11 cellular contexts compared by ENCODE assay signal in the genomic region with DNA sequence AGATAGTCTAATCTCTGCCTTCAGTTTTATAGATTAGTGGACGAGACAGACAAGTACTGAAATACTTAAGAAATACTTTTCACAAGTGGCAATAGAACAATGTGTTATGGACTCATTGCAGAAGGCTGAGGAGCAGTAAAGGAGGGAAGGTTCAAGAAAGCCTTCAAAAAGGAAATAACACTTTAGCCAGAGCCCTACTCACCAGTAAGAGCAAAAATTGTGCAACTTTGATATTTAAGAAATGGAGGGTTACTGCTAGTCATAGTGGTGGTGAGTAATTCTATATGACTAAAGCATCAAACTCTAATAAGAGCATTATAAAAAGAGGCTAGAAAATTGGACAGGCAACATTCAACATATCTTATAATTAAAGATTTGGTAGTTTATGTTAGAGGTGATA. TPM values are rescaled to one million over a fixed set of nuclear protein-coding genes. Genes with fewer than 3 reads are reported as not detected.
A peak's percentile ranks its signal among the peaks of the same experiment; 100 is the strongest.
DNase-seq lines count a peak whose midpoint lies in the region; ATAC-seq and TF ChIP-seq lines count a peak whose summit lies in the region.
"Had no signal": no experiment of that assay in that cellular context is flagged by ENCODE, and none has a peak within 500 bp of the region (broad histone marks: within the 10 kb centered on the region; RNA-seq: fewer than 3 reads in every experiment).

No MANE protein-coding gene starts in this region.

- H3K27ac Mint-ChIP-seq in endothelial cell (ENCODE audit: unreplicated experiment): peak overlapping the region; percentile 48
- peak overlapping the region; percentile 61 to 97 for H3K27ac Mint-ChIP-seq in natural killer cell treated with Interleukin-12 subunit alpha and Interleukin-12 subunit beta and Interleukin-15 and Interleukin-18, amount 100 ng/mL, for 72 hours

- no peaks in the 10 kb centered on the region for H3K9me3 Mint-ChIP-seq in endothelial cell (ENCODE audit: unreplicated experiment)
- no peaks in the 10 kb centered on the region for H3K9me3 Mint-ChIP-seq in natural killer cell treated with Interleukin-12 subunit alpha and Interleukin-12 subunit beta and Interleukin-15 and Interleukin-18, amount 100 ng/mL, for 72 hours

- H3K27me3 ChIP-seq in WERI-Rb-1 (ENCODE audit: insufficient read depth, low read depth, severe bottlenecking): no peaks in the 10 kb centered on the region
- H3K27me3 ChIP-seq: right atrium auricular region, transverse colon had no signal

- H3K27me3 Mint-ChIP-seq in endothelial cell (ENCODE audit: unreplicated experiment): peaks cover 4% of the 10 kb centered on the region
- H3K27me3 Mint-ChIP-seq in natural killer cell treated with Interleukin-12 subunit alpha and Interleukin-12 subunit beta and Interleukin-15 and Interleukin-18, amount 100 ng/mL, for 72 hours: no peaks in the 10 kb centered on the region

- no peak overlapping the region for H3K27ac ChIP-seq in WERI-Rb-1
- H3K27ac ChIP-seq: right atrium auricular region, transverse colon had no signal

- peak; percentile 68 for DNase-seq in CD1c-positive myeloid dendritic cell (ENCODE audit: extremely low spot score)
- DNase-seq in NCI-H460 (ENCODE audit: extremely low read depth, low read depth): peak; percentile 29
- DNase-seq in endothelial cell (ENCODE audit: low spot score): no peak
- DNase-seq in natural killer cell treated with Interleukin-12 subunit alpha and Interleukin-12 subunit beta and Interleukin-15 and Interleukin-18, amount 100 ng/mL, for 72 hours (ENCODE audit: low spot score): peak; percentile 69
- DNase-seq in WERI-Rb-1: no peak
- DNase-seq: transverse colon had no signal

- peaks cover 4% of the 10 kb centered on the region; the same call in 1 of the 2 replicates for H3K36me3 ChIP-seq in WERI-Rb-1
- H3K36me3 ChIP-seq: right atrium auricular region, transverse colon had no signal

- no peaks in the 10 kb centered on the region for H3K36me3 Mint-ChIP-seq in endothelial cell (ENCODE audit: low read depth, unreplicated experiment)
- no peaks in the 10 kb centered on the region for H3K36me3 Mint-ChIP-seq in natural killer cell treated with Interleukin-12 subunit alpha and Interleukin-12 subunit beta and Interleukin-15 and Interleukin-18, amount 100 ng/mL, for 72 hours

- no peaks in the 10 kb centered on the region for H3K9me3 ChIP-seq in WERI-Rb-1 (ENCODE audit: severe bottlenecking)
- H3K9me3 ChIP-seq: right atrium auricular region, transverse colon had no signal

- TF ChIP-seq CTCF in endothelial cell (IDR thresholded peaks at IDR 0.05; ENCODE audit: unreplicated experiment): no peak
- TF ChIP-seq CTCF in WERI-Rb-1 (IDR thresholded peaks at IDR 0.05; ENCODE audit: low read depth, low read length): no peak

- peak; percentile 83 to 94 for ATAC-seq in natural killer cell treated with Interleukin-12 subunit alpha and Interleukin-12 subunit beta and Interleukin-15 and Interleukin-18, amount 100 ng/mL, for 72 hours
- no peak for ATAC-seq in GM21576 (IDR thresholded peaks at IDR 0.05; ENCODE audit: unreplicated experiment)
- ATAC-seq in GM21390 (IDR thresholded peaks at IDR 0.05; ENCODE audit: unreplicated experiment): no peak
- no peak for ATAC-seq in HG02623 (IDR thresholded peaks at IDR 0.05; ENCODE audit: unreplicated experiment)
- ATAC-seq: Right ventricle myocardium inferior had no signal

- H3K4me3 Mint-ChIP-seq in endothelial cell (ENCODE audit: unreplicated experiment): no peak overlapping the region
- peak overlapping the region; percentile 59 for H3K4me3 Mint-ChIP-seq in natural killer cell treated with Interleukin-12 subunit alpha and Interleukin-12 subunit beta and Interleukin-15 and Interleukin-18, amount 100 ng/mL, for 72 hours

- no peak overlapping the region for H3K4me3 ChIP-seq in WERI-Rb-1 (ENCODE audit: low read depth, low read length)
- H3K4me3 ChIP-seq: right atrium auricular region, transverse colon had no signal

- peaks cover 31% of the 10 kb centered on the region for H3K4me1 Mint-ChIP-seq in endothelial cell (ENCODE audit: unreplicated experiment)
- peaks cover 55 to 71% of the 10 kb centered on the region in 2 donors for H3K4me1 Mint-ChIP-seq in natural killer cell treated with Interleukin-12 subunit alpha and Interleukin-12 subunit beta and Interleukin-15 and Interleukin-18, amount 100 ng/mL, for 72 hours (ENCODE audit: low read depth in 2 of 2)

RNA-seq across cellular contexts. Expression of a gene that starts 28.8 kb away (rescaled TPM):
- total RNA-seq in NCI-H460 (2014; rRNA removed; shearing (Covaris generic)): 76.3 and 92.7 TPM in 2 replicates
- polyA plus RNA-seq in NCI-H460 (2014; cell fraction: nucleus; rRNA removed): 47.0 and 47.4 TPM in 2 replicates
- total RNA-seq in endothelial cell (ENCODE audit: unreplicated experiment): 186 TPM
- total RNA-seq in natural killer cell treated with Interleukin-12 subunit alpha and Interleukin-12 subunit beta and Interleukin-15 and Interleukin-18, amount 100 ng/mL, for 72 hours: 10 to 100 TPM; 33.8 to 84.3 TPM

Comparison
In these comparisons a context has a peak if more than half of its experiments do, and no peak if none do; other contexts are left out.
1. DNase-seq: peak in CD1c-positive myeloid dendritic cell (single experiment), NCI-H460 (single experiment) and natural killer cell treated with Interleukin-12 subunit alpha and Interleukin-12 subunit beta and Interleukin-15 and Interleukin-18, amount 100 ng/mL, for 72 hours (single experiment); none in endothelial cell (single experiment) and WERI-Rb-1 (single experiment).
2. ATAC-seq: peak in natural killer cell treated with Interleukin-12 subunit alpha and Interleukin-12 subunit beta and Interleukin-15 and Interleukin-18, amount 100 ng/mL, for 72 hours (2 of 2); none in GM21576 (single experiment), GM21390 (single experiment) and HG02623 (single experiment).